2 cellular contexts compared by ENCODE assay signal in genomic region chr11:65880844-65881421, GRCh38.
A peak's percentile ranks its signal among the peaks of the same experiment; 100 is the strongest.
TF ChIP-seq lines count a peak whose summit lies in the region.

No MANE protein-coding gene starts in this region.

TF ChIP-seq in A549, 52 proteins besides CTCF, POLR2A, EP300 and RAD21:
- TF ChIP-seq BCL3 (IDR thresholded peaks at IDR 0.05) (no peak), RCOR1 (IDR thresholded peaks at IDR 0.05; ENCODE audit: low read depth, low read length) (no peak), FOSB (CRISPR knock-in tag; IDR thresholded peaks at IDR 0.05) (no peak), POLR2AphosphoS2 (conservative IDR thresholded peaks at IDR 0.05; ENCODE audit: low read length) (0 out of 2 replicates have a peak, but pooled peaks have one; percentile 67), CBX8 (IDR thresholded peaks at IDR 0.05) (no peak), RARB (CRISPR knock-in tag; IDR thresholded peaks at IDR 0.05) (no peak)

TF ChIP-seq in WTC11, 78 proteins besides CTCF, POLR2A, EP300 and RAD21:
- TF ChIP-seq NFE2L1 (CRISPR knock-in tag; IDR thresholded peaks at IDR 0.05) (no peak), MYBL2 (CRISPR knock-in tag; IDR thresholded peaks at IDR 0.05) (no peak), ATF2 (CRISPR knock-in tag; IDR thresholded peaks at IDR 0.05; ENCODE audit: borderline replicate concordance, low read depth) (no peak), GRHL2 (CRISPR knock-in tag; IDR thresholded peaks at IDR 0.05; ENCODE audit: insufficient replicate concordance, severe bottlenecking) (no peak), ZNF512 (CRISPR knock-in tag; IDR thresholded peaks at IDR 0.05; ENCODE audit: borderline replicate concordance) (no peak), SP1 (CRISPR knock-in tag; conservative IDR thresholded peaks at IDR 0.05) (no peak), OVOL2 (CRISPR knock-in tag; IDR thresholded peaks at IDR 0.05; ENCODE audit: borderline replicate concordance) (no peak), ESRRA (CRISPR knock-in tag; IDR thresholded peaks at IDR 0.05; ENCODE audit: borderline replicate concordance) (no peak), KAT7 (CRISPR knock-in tag; IDR thresholded peaks at IDR 0.05; ENCODE audit: borderline replicate concordance) (no peak)
- TF ChIP-seq, protein P1, sequence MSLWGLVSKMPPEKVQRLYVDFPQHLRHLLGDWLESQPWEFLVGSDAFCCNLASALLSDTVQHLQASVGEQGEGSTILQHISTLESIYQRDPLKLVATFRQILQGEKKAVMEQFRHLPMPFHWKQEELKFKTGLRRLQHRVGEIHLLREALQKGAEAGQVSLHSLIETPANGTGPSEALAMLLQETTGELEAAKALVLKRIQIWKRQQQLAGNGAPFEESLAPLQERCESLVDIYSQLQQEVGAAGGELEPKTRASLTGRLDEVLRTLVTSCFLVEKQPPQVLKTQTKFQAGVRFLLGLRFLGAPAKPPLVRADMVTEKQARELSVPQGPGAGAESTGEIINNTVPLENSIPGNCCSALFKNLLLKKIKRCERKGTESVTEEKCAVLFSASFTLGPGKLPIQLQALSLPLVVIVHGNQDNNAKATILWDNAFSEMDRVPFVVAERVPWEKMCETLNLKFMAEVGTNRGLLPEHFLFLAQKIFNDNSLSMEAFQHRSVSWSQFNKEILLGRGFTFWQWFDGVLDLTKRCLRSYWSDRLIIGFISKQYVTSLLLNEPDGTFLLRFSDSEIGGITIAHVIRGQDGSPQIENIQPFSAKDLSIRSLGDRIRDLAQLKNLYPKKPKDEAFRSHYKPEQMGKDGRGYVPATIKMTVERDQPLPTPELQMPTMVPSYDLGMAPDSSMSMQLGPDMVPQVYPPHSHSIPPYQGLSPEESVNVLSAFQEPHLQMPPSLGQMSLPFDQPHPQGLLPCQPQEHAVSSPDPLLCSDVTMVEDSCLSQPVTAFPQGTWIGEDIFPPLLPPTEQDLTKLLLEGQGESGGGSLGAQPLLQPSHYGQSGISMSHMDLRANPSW (CRISPR knock-in tag; conservative IDR thresholded peaks at IDR 0.05; ENCODE audit: low read depth) = no peak
- TF ChIP-seq, protein P2, sequence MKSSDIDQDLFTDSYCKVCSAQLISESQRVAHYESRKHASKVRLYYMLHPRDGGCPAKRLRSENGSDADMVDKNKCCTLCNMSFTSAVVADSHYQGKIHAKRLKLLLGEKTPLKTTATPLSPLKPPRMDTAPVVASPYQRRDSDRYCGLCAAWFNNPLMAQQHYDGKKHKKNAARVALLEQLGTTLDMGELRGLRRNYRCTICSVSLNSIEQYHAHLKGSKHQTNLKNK (CRISPR knock-in tag; IDR thresholded peaks at IDR 0.05) = no peak
- TF ChIP-seq, protein P3, sequence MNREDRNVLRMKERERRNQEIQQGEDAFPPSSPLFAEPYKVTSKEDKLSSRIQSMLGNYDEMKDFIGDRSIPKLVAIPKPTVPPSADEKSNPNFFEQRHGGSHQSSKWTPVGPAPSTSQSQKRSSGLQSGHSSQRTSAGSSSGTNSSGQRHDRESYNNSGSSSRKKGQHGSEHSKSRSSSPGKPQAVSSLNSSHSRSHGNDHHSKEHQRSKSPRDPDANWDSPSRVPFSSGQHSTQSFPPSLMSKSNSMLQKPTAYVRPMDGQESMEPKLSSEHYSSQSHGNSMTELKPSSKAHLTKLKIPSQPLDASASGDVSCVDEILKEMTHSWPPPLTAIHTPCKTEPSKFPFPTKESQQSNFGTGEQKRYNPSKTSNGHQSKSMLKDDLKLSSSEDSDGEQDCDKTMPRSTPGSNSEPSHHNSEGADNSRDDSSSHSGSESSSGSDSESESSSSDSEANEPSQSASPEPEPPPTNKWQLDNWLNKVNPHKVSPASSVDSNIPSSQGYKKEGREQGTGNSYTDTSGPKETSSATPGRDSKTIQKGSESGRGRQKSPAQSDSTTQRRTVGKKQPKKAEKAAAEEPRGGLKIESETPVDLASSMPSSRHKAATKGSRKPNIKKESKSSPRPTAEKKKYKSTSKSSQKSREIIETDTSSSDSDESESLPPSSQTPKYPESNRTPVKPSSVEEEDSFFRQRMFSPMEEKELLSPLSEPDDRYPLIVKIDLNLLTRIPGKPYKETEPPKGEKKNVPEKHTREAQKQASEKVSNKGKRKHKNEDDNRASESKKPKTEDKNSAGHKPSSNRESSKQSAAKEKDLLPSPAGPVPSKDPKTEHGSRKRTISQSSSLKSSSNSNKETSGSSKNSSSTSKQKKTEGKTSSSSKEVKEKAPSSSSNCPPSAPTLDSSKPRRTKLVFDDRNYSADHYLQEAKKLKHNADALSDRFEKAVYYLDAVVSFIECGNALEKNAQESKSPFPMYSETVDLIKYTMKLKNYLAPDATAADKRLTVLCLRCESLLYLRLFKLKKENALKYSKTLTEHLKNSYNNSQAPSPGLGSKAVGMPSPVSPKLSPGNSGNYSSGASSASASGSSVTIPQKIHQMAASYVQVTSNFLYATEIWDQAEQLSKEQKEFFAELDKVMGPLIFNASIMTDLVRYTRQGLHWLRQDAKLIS (CRISPR knock-in tag; IDR thresholded peaks at IDR 0.05; ENCODE audit: borderline replicate concordance) = no peak
- TF ChIP-seq, protein P4, sequence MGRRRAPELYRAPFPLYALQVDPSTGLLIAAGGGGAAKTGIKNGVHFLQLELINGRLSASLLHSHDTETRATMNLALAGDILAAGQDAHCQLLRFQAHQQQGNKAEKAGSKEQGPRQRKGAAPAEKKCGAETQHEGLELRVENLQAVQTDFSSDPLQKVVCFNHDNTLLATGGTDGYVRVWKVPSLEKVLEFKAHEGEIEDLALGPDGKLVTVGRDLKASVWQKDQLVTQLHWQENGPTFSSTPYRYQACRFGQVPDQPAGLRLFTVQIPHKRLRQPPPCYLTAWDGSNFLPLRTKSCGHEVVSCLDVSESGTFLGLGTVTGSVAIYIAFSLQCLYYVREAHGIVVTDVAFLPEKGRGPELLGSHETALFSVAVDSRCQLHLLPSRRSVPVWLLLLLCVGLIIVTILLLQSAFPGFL (CRISPR knock-in tag; IDR thresholded peaks at IDR 0.05; ENCODE audit: borderline replicate concordance) = no peak
